Comparison of ENCODE assay signal across 1 cellular context in the genomic region with DNA sequence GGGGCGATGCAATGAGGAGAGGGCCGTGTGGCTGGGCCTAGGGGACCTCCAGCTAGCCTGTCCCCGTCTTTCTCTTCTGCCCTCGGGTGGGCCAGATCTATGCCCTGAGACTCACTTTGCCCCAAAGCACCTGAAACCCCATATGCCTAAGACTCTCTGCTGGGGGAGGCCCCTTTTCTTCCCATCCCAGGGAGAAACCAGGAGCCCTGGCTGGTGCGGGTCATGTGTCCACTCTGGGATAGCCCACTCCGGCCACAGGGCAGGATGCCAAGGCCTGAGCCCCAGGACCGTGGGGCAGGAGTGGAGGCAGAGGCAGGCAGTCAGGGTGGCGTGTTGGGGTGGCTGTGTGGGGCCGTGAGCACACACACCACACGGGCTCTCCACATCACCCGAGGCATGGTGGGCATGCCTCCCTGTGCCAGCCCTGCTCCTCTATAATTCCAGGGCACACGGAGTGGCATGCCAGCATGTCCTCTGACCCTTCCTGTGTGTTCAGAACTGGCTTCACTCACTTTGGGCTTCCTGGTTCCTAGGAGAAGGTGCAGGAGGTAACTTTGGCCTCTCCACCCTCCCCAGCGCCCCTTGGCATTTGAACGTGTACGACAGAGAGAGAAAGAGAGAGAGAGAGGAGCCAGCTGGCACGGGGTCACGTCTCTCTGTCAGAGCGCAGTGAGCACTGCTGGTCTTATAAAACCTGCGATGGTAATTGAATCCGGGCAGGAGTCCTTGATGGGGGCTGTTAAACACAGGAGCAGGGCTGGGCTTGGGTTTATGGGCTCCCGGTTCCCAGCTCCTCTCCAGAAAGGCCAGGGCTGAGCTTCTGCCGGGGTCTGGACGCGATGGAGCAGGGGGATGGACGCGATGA.
A peak's percentile ranks its signal among the peaks of the same experiment; 100 is the strongest.
TF ChIP-seq lines count a peak whose summit lies in the region.

No MANE protein-coding gene starts in this region.

TF ChIP-seq in HEK293, 187 proteins besides CTCF, POLR2A, EP300 and RAD21 (continued from another document):
- TF ChIP-seq, protein P1, sequence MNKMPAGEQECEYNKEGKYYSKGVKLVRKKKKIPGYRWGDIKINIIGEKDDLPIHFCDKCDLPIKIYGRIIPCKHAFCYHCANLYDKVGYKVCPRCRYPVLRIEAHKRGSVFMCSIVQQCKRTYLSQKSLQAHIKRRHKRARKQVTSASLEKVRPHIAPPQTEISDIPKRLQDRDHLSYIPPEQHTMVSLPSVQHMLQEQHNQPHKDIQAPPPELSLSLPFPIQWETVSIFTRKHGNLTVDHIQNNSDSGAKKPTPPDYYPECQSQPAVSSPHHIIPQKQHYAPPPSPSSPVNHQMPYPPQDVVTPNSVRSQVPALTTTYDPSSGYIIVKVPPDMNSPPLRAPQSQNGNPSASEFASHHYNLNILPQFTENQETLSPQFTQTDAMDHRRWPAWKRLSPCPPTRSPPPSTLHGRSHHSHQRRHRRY (tag by site-specific recombination; IDR thresholded peaks at IDR 0.05): no peak
- TF ChIP-seq OSR2 (tag by site-specific recombination; IDR thresholded peaks at IDR 0.05) (peak; percentile 48), ZNF792 (tag by site-specific recombination; IDR thresholded peaks at IDR 0.05) (no peak), ZNF10 (tag by site-specific recombination; IDR thresholded peaks at IDR 0.05) (no peak), ZBTB6 (tag by site-specific recombination; IDR thresholded peaks at IDR 0.05) (0 out of 2 replicates have a peak, but pooled peaks have one; percentile 25), ZBTB20 (tag by site-specific recombination; IDR thresholded peaks at IDR 0.05) (0 out of 2 replicates have a peak, but pooled peaks have one; percentile 38), ZNF596 (tag by site-specific recombination; IDR thresholded peaks at IDR 0.05) (peak; percentile 71), ZNF560 (tag by site-specific recombination; IDR thresholded peaks at IDR 0.05; ENCODE audit: borderline replicate concordance) (no peak)
- TF ChIP-seq, protein P2, sequence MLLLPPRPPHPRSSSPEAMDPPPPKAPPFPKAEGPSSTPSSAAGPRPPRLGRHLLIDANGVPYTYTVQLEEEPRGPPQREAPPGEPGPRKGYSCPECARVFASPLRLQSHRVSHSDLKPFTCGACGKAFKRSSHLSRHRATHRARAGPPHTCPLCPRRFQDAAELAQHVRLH (tag by site-specific recombination; IDR thresholded peaks at IDR 0.05): no peak
